ENCODE assay signal across 18 cellular contexts in genomic region chr6:18016133-18016532, GRCh38. TPM values are rescaled to one million over a fixed set of nuclear protein-coding genes. Genes with fewer than 3 reads are reported as not detected.
"Had no signal": no experiment of that assay in that cellular context is flagged by ENCODE, and none has a peak within 500 bp of the region (broad histone marks: within the 10 kb centered on the region; RNA-seq: fewer than 3 reads in every experiment).

No MANE protein-coding gene starts in this region.

- H3K4me1 ChIP-seq: left ventricle myocardium inferior, psoas muscle, suprapubic skin, upper lobe of left lung had no signal

- ATAC-seq: activated CD8-positive, alpha-beta T cell treated with anti-CD3 and anti-CD28 coated beads for 36 hours; activated T-helper 17 cell treated with anti-CD3 and anti-CD28 coated beads, Interleukin-2, amount 50 U/mL, for 72 hours; psoas muscle; T-cell had no signal

- H3K36me3 Mint-ChIP-seq: T-cell had no signal

- H3K4me3 Mint-ChIP-seq: activated CD8-positive, alpha-beta T cell treated with anti-CD3 and anti-CD28 coated beads for 36 hours; activated naive CD4-positive, alpha-beta T cell treated with anti-CD3 and anti-CD28 coated beads for 36 hours; activated T-helper 17 cell treated with anti-CD3 and anti-CD28 coated beads, Interleukin-2, amount 50 U/mL, for 72 hours; central memory CD8-positive, alpha-beta T cell; nephron; T-cell had no signal

- H3K27ac ChIP-seq: left ventricle myocardium inferior, psoas muscle, sigmoid colon, suprapubic skin, upper lobe of left lung had no signal

- H3K27me3 ChIP-seq: esophagus squamous epithelium, sigmoid colon, suprapubic skin, upper lobe of left lung had no signal

- H3K4me1 Mint-ChIP-seq: activated T-helper 17 cell treated with anti-CD3 and anti-CD28 coated beads, Interleukin-2, amount 50 U/mL, for 72 hours; central memory CD8-positive, alpha-beta T cell; T-cell had no signal

- H3K9me3 ChIP-seq: esophagus squamous epithelium, left ventricle myocardium inferior, psoas muscle, sigmoid colon, suprapubic skin, upper lobe of left lung had no signal

- H3K36me3 ChIP-seq: esophagus squamous epithelium, left ventricle myocardium inferior, sigmoid colon, suprapubic skin, upper lobe of left lung had no signal

- H3K4me3 ChIP-seq: esophagus squamous epithelium, left ventricle myocardium inferior, psoas muscle, sigmoid colon, suprapubic skin, upper lobe of left lung had no signal

- H3K9me3 Mint-ChIP-seq: activated CD8-positive, alpha-beta T cell treated with anti-CD3 and anti-CD28 coated beads for 36 hours; activated T-helper 17 cell treated with anti-CD3 and anti-CD28 coated beads, Interleukin-2, amount 50 U/mL, for 72 hours; central memory CD8-positive, alpha-beta T cell; nephron; T-cell had no signal

- H3K27ac Mint-ChIP-seq: activated CD8-positive, alpha-beta T cell treated with anti-CD3 and anti-CD28 coated beads for 36 hours; activated naive CD4-positive, alpha-beta T cell treated with anti-CD3 and anti-CD28 coated beads for 36 hours; activated T-helper 17 cell treated with anti-CD3 and anti-CD28 coated beads, Interleukin-2, amount 50 U/mL, for 72 hours; T-cell had no signal

- DNase-seq: activated CD8-positive, alpha-beta T cell treated with anti-CD3 and anti-CD28 coated beads for 36 hours; activated naive CD4-positive, alpha-beta T cell treated with anti-CD3 and anti-CD28 coated beads for 36 hours; dermis blood vessel endothelial cell; esophagus squamous epithelium; foreskin fibroblast; left ventricle myocardium inferior; mesenchymal stem cell; psoas muscle; sigmoid colon; stimulated activated CD4-positive, alpha-beta T cell treated with anti-CD3 and anti-CD28 coated beads, Interleukin-2, amount 100 ng/mL, for 48 hours; stimulated activated naive CD4-positive, alpha-beta T cell treated with Interleukin-2 at 50 U/mL for 16 hours; T-cell; T1000; upper lobe of left lung had no signal

RNA-seq across cellular contexts. Expression of gene KIF13A, which starts 28.7 kb away (rescaled TPM):
- total RNA-seq: activated CD8-positive, alpha-beta T cell treated with anti-CD3 and anti-CD28 coated beads for 36 hours; activated naive CD4-positive, alpha-beta T cell treated with anti-CD3 and anti-CD28 coated beads for 36 hours had no signal
